ENCODE assay signal across 2 cellular contexts in genomic region chr19:38736413-38737280, GRCh38.
A peak's percentile ranks its signal among the peaks of the same experiment; 100 is the strongest.
TF ChIP-seq lines count a peak whose summit lies in the region.

No MANE protein-coding gene starts in this region.

TF ChIP-seq in IMR-90, 13 proteins besides CTCF, POLR2A, EP300 and RAD21:
- no peak for TF ChIP-seq FOS (IDR thresholded peaks at IDR 0.05; ENCODE audit: low read depth, low read length)
- TF ChIP-seq SMC3 (IDR thresholded peaks at IDR 0.05; ENCODE audit: low read depth, low read length): no peak
- TF ChIP-seq CEBPB (IDR thresholded peaks at IDR 0.05; ENCODE audit: low read depth, low read length): no peak
- no peak for TF ChIP-seq NFE2L2 (IDR thresholded peaks at IDR 0.05; ENCODE audit: low read depth, low read length)
- TF ChIP-seq RCOR1 (IDR thresholded peaks at IDR 0.05; ENCODE audit: insufficient replicate concordance, low read length): no peak

TF ChIP-seq in H1, 55 proteins besides CTCF, POLR2A, EP300 and RAD21:
- TF ChIP-seq RNF2 (IDR thresholded peaks at IDR 0.05; ENCODE audit: borderline replicate concordance, low read depth, low read length, missing control alignments, poor library complexity, severe bottlenecking) (no peak), E2F6 (IDR thresholded peaks at IDR 0.05) (peak; percentile 98), MAX (IDR thresholded peaks at IDR 0.05) (peak; percentile 99), CBX8 (IDR thresholded peaks at IDR 0.05; ENCODE audit: borderline replicate concordance, low read depth, low read length) (no peak), TAF7 (optimal IDR thresholded peaks at IDR 0.05; ENCODE audit: borderline replicate concordance, low read depth, low read length) (no peak), GTF2F1 (IDR thresholded peaks at IDR 0.05; ENCODE audit: borderline replicate concordance, low read depth, low read length) (peak; percentile 64; the same call in 1 of the 2 replicates), KDM5A (IDR thresholded peaks at IDR 0.05; ENCODE audit: low read length) (no peak), KDM4A (IDR thresholded peaks at IDR 0.05; ENCODE audit: low read depth, low read length, severe bottlenecking) (peak; percentile 3), TAF1 (IDR thresholded peaks at IDR 0.05; ENCODE audit: low read depth, low read length) (0 out of 2 replicates have a peak, but pooled peaks have one; percentile 10)
